18 cellular contexts compared by ENCODE assay signal in genomic region chr1:226491093-226491850, GRCh38. TPM values are rescaled to one million over a fixed set of nuclear protein-coding genes. Genes with fewer than 3 reads are reported as not detected.
"Had no signal": no experiment of that assay in that cellular context is flagged by ENCODE, and none has a peak within 500 bp of the region (broad histone marks: within the 10 kb centered on the region; RNA-seq: fewer than 3 reads in every experiment).

No MANE protein-coding gene starts in this region.

- H3K4me1 ChIP-seq: foreskin keratinocyte, psoas muscle, right atrium auricular region, spleen, thyroid gland had no signal

- H3K27ac ChIP-seq: foreskin keratinocyte, pancreas, psoas muscle, right atrium auricular region, spleen, thyroid gland had no signal

- H3K36me3 ChIP-seq: pancreas, right atrium auricular region, spleen, thyroid gland had no signal

- H3K4me3 ChIP-seq: pancreas, psoas muscle, right atrium auricular region, spleen, thyroid gland had no signal

- DNase-seq: activated CD4-positive, alpha-beta T cell treated with anti-CD3 and anti-CD28 coated beads for 36 hours; activated CD4-positive, alpha-beta T cell treated with anti-CD3 and anti-CD28 coated beads, Interleukin-2, amount 50 U/mL, for 4 hours; activated effector memory CD4-positive, alpha-beta T cell treated with anti-CD3 and anti-CD28 coated beads, Interleukin-2, amount 50 U/mL, for 16 hours; activated naive CD4-positive, alpha-beta T cell treated with anti-CD3 and anti-CD28 coated beads, Interleukin-2, amount 10 ng/mL, durations not matched to agents 7 days and 5 days; amygdala; effector CD8-positive, alpha-beta T cell; foreskin keratinocyte; left ventricle myocardium superior; pancreas; psoas muscle; spleen; stimulated activated CD4-positive, alpha-beta T cell treated with anti-CD3 and anti-CD28 coated beads, Interleukin-4, amount 100 ng/mL, for 24 hours; stimulated activated naive CD8-positive, alpha-beta T cell treated with anti-CD3 and anti-CD28 coated beads, Interleukin-15, Interleukin-2, amounts not matched to agents 100 U/mL and 50 U/mL, for 24 hours; substantia nigra; T-helper 1 cell; T-helper 9 cell; thyroid gland had no signal

- H3K9me3 ChIP-seq: pancreas, psoas muscle, right atrium auricular region, spleen, thyroid gland had no signal

- FAIRE-seq: pancreas had no signal

- H3K27me3 ChIP-seq: pancreas, right atrium auricular region, thyroid gland had no signal

RNA-seq across cellular contexts. Expression of gene STUM, which starts 57.3 kb away (rescaled TPM):
- total RNA-seq: activated CD4-positive, alpha-beta T cell treated with anti-CD3 and anti-CD28 coated beads for 36 hours; foreskin keratinocyte had no signal
- polyA plus RNA-seq: foreskin keratinocyte had no signal
